ENCODE assay signal across 8 cellular contexts in the genomic region with DNA sequence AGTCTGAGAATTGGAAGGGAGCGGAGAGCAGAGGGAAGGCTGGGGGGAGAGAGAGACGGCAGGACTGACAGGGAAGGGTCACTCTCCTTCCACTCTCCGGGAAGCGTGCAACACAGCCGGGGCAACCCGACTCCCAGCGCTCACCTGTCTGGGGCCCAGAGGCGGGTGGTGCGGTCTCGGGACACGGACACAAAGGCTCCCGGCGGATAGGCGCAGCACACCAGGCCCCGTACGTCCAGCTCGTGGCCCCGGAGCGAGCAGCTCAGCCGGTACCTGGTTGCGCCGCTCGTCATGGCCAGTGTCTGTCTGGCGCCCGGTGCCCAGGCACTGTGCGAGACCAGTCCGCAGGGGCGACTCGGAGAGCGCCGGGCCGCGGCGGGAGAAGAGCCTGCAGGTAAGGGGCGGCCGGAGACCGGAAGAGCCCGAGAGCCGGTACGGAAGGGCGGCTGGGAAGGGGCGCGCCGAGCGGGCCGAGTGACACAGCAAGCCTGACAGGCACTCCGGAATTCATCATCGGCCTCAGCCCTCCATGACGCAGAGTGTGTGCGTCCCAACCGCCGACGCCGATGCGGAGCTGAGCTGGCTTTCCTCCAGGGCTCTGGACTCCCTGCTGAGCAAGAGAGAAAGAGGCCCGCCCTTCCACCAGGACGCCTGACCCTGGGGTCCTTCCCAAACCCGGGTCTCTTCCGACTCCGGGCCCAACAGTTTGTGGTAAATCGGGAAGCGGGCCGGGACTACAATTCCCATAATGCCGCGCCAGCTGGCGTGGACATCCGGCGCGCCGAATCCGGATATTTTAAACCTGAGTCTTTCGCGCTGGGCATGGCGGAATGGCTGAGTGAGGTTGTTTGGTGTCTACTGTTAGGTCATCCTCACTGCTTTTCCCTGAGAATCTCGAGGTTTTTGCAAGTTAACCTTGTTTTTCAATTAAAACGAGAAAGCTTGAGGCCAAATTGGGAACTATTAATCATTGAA. TPM values are rescaled to one million over a fixed set of nuclear protein-coding genes. Genes with fewer than 3 reads are reported as not detected.
DNase-seq lines count a peak whose midpoint lies in the region; ATAC-seq and TF ChIP-seq lines count a peak whose summit lies in the region.

Gene PLAA (minus strand): TSS at position 490 of the 975 bp plus-strand sequence. CDS start 197 bp downstream, at position 293.

- H3K9me3 Mint-ChIP-seq in CD4-positive, alpha-beta T cell = no peaks in the 10 kb centered on the region
- no peaks in the 10 kb centered on the region for H3K9me3 Mint-ChIP-seq in effector memory CD8-positive, alpha-beta T cell

- peak within 1 kb of the TSS; percentile 29 for H2BK15ac ChIP-seq in mesenchymal stem cell (ENCODE audit: low read depth, poor library complexity, severe bottlenecking)

- peaks cover 3% of the 10 kb centered on the region for H3K79me1 ChIP-seq in mesenchymal stem cell (replicated peaks; ENCODE audit: low read length, poor library complexity, severe bottlenecking)

- peak within 1 kb of the TSS; percentile 89 for H3K4me2 ChIP-seq in mesenchymal stem cell (ENCODE audit: low read length, poor library complexity, severe bottlenecking)

- no peaks in the 10 kb centered on the region for H3K27me3 ChIP-seq in CD4-positive, alpha-beta T cell (ENCODE audit: control insufficient read depth, insufficient read depth, low read length)
- no peaks in the 10 kb centered on the region for H3K27me3 ChIP-seq in mesenchymal stem cell (ENCODE audit: control insufficient read depth in 1 of 2, insufficient read depth in 1 of 2, low read length in 2 of 2)

- no peaks in the 10 kb centered on the region for H3K4me1 ChIP-seq in mesenchymal stem cell (ENCODE audit: control insufficient read depth, insufficient read depth, low read depth, low read length)

- ATAC-seq in CD4-positive, alpha-beta T cell (ENCODE audit: poor library complexity) = peak; percentile 94
- ATAC-seq in GM19438 (IDR thresholded peaks at IDR 0.05; ENCODE audit: low read depth, unreplicated experiment) (peak; percentile 99), HG03575 (IDR thresholded peaks at IDR 0.05; ENCODE audit: extremely low read depth, insufficient number of reproducible peaks, low FRiP score, unreplicated experiment) (peak; percentile 98)
- ATAC-seq in effector memory CD8-positive, alpha-beta T cell (replicated peaks) = peak; percentile 95

- no peaks in the 10 kb centered on the region for H3K9me3 ChIP-seq in CD4-positive, alpha-beta T cell (ENCODE audit: control insufficient read depth, low read length)
- H3K9me3 ChIP-seq in mesenchymal stem cell (ENCODE audit: control insufficient read depth, low read length) = no peaks in the 10 kb centered on the region

- peak within 1 kb of the TSS; percentile 97 for H3K27ac ChIP-seq in CD4-positive, alpha-beta T cell (ENCODE audit: low read depth, low read length)
- peak within 1 kb of the TSS; percentile 96 for H3K27ac ChIP-seq in mesenchymal stem cell (ENCODE audit: low read length, poor library complexity, severe bottlenecking)

- H3K36me3 ChIP-seq in mesenchymal stem cell (ENCODE audit: control insufficient read depth in 1 of 2, insufficient read depth in 2 of 2, low read depth in 1 of 2, low read length in 2 of 2) = peaks cover 0 to 4% of the 10 kb centered on the region in 2 experiments

- peak within 1 kb of the TSS in 1 of 2 experiments; percentile 22 for H2BK12ac ChIP-seq in mesenchymal stem cell (ENCODE audit: low read length in 2 of 2)

- peak within 1 kb of the TSS; percentile 68 for H2AFZ ChIP-seq in mesenchymal stem cell (ENCODE audit: low read depth, low read length)

- peaks cover 3% of the 10 kb centered on the region for H3K27me3 Mint-ChIP-seq in CD4-positive, alpha-beta T cell
- no peaks in the 10 kb centered on the region for H3K27me3 Mint-ChIP-seq in effector memory CD8-positive, alpha-beta T cell

- H3K18ac ChIP-seq in mesenchymal stem cell (ENCODE audit: low read depth in 1 of 2, low read length in 2 of 2) = peak within 1 kb of the TSS; percentile 88 to 89

- H3K27ac Mint-ChIP-seq in CD4-positive, alpha-beta T cell = peak within 1 kb of the TSS; percentile 100
- peak within 1 kb of the TSS; percentile 98 to 99 for H3K27ac Mint-ChIP-seq in effector memory CD8-positive, alpha-beta T cell

- no peak within 1 kb of the TSS for H2AK5ac ChIP-seq in mesenchymal stem cell (ENCODE audit: low read length, severe bottlenecking)

- peak; percentile 65 to 83 (median 76) for DNase-seq in CD4-positive, alpha-beta T cell
- peak; percentile 54 for DNase-seq in NCI-H82 treated with DMSO at 0.1 percent for 48 hours (lab: John Stamatoyannopoulos, UW; ENCODE audit: unreplicated experiment)
- peak; percentile 65 to 72 for DNase-seq in activated CD8-positive, alpha-beta memory T cell treated with anti-CD3 and anti-CD28 coated beads for 4 hours (ENCODE audit: low read depth in 2 of 2)
- DNase-seq in effector memory CD8-positive, alpha-beta T cell = peak; percentile 79 to 85 (median 80)
- DNase-seq in mesenchymal stem cell = peak; percentile 95
- peak; percentile 71 for DNase-seq in stimulated activated CD8-positive, alpha-beta memory T cell treated with anti-CD3 and anti-CD28 coated beads, Interleukin-12 subunit alpha, Interleukin-12 subunit beta, amount 100 ng/mL, for 4 hours (ENCODE audit: low read depth)

- peak within 1 kb of the TSS; percentile 97 for H2BK120ac ChIP-seq in mesenchymal stem cell (ENCODE audit: low read depth, low read length)

- peak within 1 kb of the TSS; percentile 80 to 95 for H3K4me3 ChIP-seq in mesenchymal stem cell (ENCODE audit: insufficient read depth in 1 of 2, low read depth in 1 of 2, low read length in 2 of 2)

- intact Hi-C loops in CD4-positive, alpha-beta T cell (cut with DNase I, micrococcal nuclease) = loop anchor here (1.0 kb wide), 2 partner anchors 9 to 55 kb away; partner anchors contain the start of genes IFT74 (in 2 of the 2) and CAAP1 (in 1 of the 2)

- H3K4me3 Mint-ChIP-seq in CD4-positive, alpha-beta T cell = peak within 1 kb of the TSS; percentile 99
- peak within 1 kb of the TSS; percentile 87 to 90 for H3K4me3 Mint-ChIP-seq in effector memory CD8-positive, alpha-beta T cell

- H2BK5ac ChIP-seq in mesenchymal stem cell (ENCODE audit: low read depth, low read length, poor library complexity, severe bottlenecking) = peak within 1 kb of the TSS; percentile 95

- peak within 1 kb of the TSS; percentile 80 to 82 for H3K4ac ChIP-seq in mesenchymal stem cell (ENCODE audit: low read depth in 1 of 2, low read length in 2 of 2)

- POLR2A ChIA-PET in CD4-positive, alpha-beta T cell (lab: Charles Lee) = interaction anchor here (1.0 to 2.6 kb wide), 4 partner anchors 9 to 109 kb away, joined by 3 to 49 read pairs (median 22); partner anchors contain the start of genes CAAP1 and IFT74

- TF ChIP-seq CTCF in CD4-positive, alpha-beta T cell (IDR thresholded peaks at IDR 0.05) = no peak

- CTCF ChIA-PET in CD4-positive, alpha-beta T cell (lab: Charles Lee) = interaction anchor here (1.3 to 3.8 kb wide), 2 partner anchors 9 to 55 kb away, joined by 8 to 18 read pairs; partner anchors contain the start of genes CAAP1 and IFT74

- peak within 1 kb of the TSS in 1 of 2 experiments; percentile 39 for H3K14ac ChIP-seq in mesenchymal stem cell (ENCODE audit: low read length in 2 of 2)

- WGBS in mesenchymal stem cell = under 1% methylated on average over 71 of the region's 76 CpGs

- peaks cover 22% of the 10 kb centered on the region for H3K36me3 Mint-ChIP-seq in CD4-positive, alpha-beta T cell (ENCODE audit: low read depth)
- peaks cover 6% of the 10 kb centered on the region for H3K36me3 Mint-ChIP-seq in effector memory CD8-positive, alpha-beta T cell (ENCODE audit: insufficient read depth)

- H4K91ac ChIP-seq in mesenchymal stem cell (ENCODE audit: low read length) = peak within 1 kb of the TSS; percentile 76

- peaks cover 51% of the 10 kb centered on the region for H3K4me1 Mint-ChIP-seq in CD4-positive, alpha-beta T cell (ENCODE audit: low read depth)
- peaks cover 23 to 41% of the 10 kb centered on the region in 2 donors for H3K4me1 Mint-ChIP-seq in effector memory CD8-positive, alpha-beta T cell (ENCODE audit: low read depth in 2 of 2)

- peak within 1 kb of the TSS; percentile 94 for H4K8ac ChIP-seq in mesenchymal stem cell (ENCODE audit: low read length)

- H3K23ac ChIP-seq in mesenchymal stem cell (ENCODE audit: low read length in 2 of 2) = peak within 1 kb of the TSS in 1 of 2 experiments; percentile 79

- H3K9ac ChIP-seq in mesenchymal stem cell (ENCODE audit: low read length) = peak within 1 kb of the TSS; percentile 97

RNA-seq across cellular contexts. Expression of gene PLAA, which starts in this region (rescaled TPM):
- 10 to 100 TPM; 30.1 to 34.1 TPM for total RNA-seq in CD4-positive, alpha-beta T cell
- 28.2 TPM for polyA plus RNA-seq in mesenchymal stem cell (2013, experiment 1 of 2)
- 29.7 TPM for polyA plus RNA-seq in mesenchymal stem cell (2013, experiment 2 of 2)

Comparison
In these comparisons a context has a peak if more than half of its experiments do, and no peak if none do; other contexts are left out.
1. Peak in every context shown above with its lines: DNase-seq, ATAC-seq, H3K4me3 ChIP-seq and H3K27ac ChIP-seq.